Comparison of ENCODE assay signal across 1 cellular context in the genomic region with DNA sequence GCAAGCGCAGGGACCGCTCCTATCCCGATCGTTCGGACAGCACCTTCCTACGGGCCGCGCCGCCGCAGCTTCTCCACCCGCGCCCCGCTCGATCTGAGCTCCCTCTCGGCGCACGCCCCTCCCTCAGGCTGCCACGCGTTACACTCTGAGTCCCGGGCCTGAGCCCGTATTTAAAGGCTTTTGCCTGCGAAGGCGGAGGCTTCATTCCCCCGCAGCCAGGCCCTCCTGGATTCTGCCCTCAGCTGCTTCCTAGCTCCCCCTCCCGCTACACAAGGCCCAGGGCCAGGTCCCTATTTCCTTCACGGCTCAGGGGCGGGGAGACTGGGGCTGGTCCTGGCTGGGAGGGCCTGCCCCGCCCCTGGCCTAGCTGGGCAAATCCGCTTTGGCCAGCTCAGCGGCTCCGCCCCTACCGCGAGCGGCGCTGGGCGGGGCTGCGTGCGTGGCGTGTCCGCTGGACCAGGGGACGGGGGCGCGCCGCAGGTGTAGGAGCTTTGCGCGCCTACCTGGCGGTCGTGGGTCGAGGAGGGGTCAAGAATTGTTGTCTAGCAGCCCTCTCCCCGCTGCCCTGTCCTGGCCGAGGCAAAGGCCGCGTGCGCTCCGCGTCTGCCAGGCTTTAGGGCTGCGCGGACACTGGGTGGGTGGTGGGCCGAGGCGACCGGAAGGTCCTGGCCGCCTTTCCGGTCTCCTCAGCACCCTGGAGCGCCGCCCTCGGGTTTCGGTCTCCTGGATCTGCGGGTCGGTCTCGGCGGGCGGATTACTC.
A peak's percentile ranks its signal among the peaks of the same experiment; 100 is the strongest.
TF ChIP-seq lines count a peak whose summit lies in the region.

A gene (minus strand): TSS at position 144 of the 760 bp plus-strand sequence. CDS start 5,927 bp downstream, outside the sequence.

TF ChIP-seq in HepG2, 621 proteins besides CTCF, POLR2A, EP300 and RAD21 (continued from another document and continues in another):
- TF ChIP-seq ZNF792 (CRISPR knock-in tag; IDR thresholded peaks at IDR 0.05), result peak; percentile 25; the same call in 1 of the 2 replicates
- no peak for TF ChIP-seq PCBP2 (optimal IDR thresholded peaks at IDR 0.05; ENCODE audit: low read depth, low read length, poor library complexity, severe bottlenecking)
- 0 out of 2 replicates have a peak, but pooled peaks have one; percentile 5 for TF ChIP-seq BRCA1 (CRISPR knock-in tag; IDR thresholded peaks at IDR 0.05)
- no peak for TF ChIP-seq NFE2L2 (IDR thresholded peaks at IDR 0.05; ENCODE audit: low read length)
- peak; percentile 62; the same call in 1 of the 2 replicates for TF ChIP-seq RFXAP (CRISPR knock-in tag; IDR thresholded peaks at IDR 0.05; ENCODE audit: borderline replicate concordance)
- TF ChIP-seq YY1 (IDR thresholded peaks at IDR 0.05; ENCODE audit: insufficient read depth, insufficient replicate concordance, low read depth, low read length), result peak; percentile 61
- TF ChIP-seq, protein P1, sequence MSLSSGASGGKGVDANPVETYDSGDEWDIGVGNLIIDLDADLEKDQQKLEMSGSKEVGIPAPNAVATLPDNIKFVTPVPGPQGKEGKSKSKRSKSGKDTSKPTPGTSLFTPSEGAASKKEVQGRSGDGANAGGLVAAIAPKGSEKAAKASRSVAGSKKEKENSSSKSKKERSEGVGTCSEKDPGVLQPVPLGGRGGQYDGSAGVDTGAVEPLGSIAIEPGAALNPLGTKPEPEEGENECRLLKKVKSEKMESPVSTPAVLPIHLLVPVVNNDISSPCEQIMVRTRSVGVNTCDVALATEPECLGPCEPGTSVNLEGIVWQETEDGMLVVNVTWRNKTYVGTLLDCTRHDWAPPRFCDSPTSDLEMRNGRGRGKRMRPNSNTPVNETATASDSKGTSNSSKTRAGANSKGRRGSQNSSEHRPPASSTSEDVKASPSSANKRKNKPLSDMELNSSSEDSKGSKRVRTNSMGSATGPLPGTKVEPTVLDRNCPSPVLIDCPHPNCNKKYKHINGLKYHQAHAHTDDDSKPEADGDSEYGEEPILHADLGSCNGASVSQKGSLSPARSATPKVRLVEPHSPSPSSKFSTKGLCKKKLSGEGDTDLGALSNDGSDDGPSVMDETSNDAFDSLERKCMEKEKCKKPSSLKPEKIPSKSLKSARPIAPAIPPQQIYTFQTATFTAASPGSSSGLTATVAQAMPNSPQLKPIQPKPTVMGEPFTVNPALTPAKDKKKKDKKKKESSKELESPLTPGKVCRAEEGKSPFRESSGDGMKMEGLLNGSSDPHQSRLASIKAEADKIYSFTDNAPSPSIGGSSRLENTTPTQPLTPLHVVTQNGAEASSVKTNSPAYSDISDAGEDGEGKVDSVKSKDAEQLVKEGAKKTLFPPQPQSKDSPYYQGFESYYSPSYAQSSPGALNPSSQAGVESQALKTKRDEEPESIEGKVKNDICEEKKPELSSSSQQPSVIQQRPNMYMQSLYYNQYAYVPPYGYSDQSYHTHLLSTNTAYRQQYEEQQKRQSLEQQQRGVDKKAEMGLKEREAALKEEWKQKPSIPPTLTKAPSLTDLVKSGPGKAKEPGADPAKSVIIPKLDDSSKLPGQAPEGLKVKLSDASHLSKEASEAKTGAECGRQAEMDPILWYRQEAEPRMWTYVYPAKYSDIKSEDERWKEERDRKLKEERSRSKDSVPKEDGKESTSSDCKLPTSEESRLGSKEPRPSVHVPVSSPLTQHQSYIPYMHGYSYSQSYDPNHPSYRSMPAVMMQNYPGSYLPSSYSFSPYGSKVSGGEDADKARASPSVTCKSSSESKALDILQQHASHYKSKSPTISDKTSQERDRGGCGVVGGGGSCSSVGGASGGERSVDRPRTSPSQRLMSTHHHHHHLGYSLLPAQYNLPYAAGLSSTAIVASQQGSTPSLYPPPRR (CRISPR knock-in tag; IDR thresholded peaks at IDR 0.05; ENCODE audit: borderline replicate concordance), result peak; percentile 66; the same call in 1 of the 2 replicates
- TF ChIP-seq, protein P2, sequence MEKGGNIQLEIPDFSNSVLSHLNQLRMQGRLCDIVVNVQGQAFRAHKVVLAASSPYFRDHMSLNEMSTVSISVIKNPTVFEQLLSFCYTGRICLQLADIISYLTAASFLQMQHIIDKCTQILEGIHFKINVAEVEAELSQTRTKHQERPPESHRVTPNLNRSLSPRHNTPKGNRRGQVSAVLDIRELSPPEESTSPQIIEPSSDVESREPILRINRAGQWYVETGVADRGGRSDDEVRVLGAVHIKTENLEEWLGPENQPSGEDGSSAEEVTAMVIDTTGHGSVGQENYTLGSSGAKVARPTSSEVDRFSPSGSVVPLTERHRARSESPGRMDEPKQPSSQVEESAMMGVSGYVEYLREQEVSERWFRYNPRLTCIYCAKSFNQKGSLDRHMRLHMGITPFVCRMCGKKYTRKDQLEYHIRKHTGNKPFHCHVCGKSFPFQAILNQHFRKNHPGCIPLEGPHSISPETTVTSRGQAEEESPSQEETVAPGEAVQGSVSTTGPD (CRISPR knock-in tag; IDR thresholded peaks at IDR 0.05), result no peak
- peak; percentile 83 for TF ChIP-seq ETV5 (CRISPR knock-in tag; IDR thresholded peaks at IDR 0.05; ENCODE audit: borderline replicate concordance)
- TF ChIP-seq, protein P3, sequence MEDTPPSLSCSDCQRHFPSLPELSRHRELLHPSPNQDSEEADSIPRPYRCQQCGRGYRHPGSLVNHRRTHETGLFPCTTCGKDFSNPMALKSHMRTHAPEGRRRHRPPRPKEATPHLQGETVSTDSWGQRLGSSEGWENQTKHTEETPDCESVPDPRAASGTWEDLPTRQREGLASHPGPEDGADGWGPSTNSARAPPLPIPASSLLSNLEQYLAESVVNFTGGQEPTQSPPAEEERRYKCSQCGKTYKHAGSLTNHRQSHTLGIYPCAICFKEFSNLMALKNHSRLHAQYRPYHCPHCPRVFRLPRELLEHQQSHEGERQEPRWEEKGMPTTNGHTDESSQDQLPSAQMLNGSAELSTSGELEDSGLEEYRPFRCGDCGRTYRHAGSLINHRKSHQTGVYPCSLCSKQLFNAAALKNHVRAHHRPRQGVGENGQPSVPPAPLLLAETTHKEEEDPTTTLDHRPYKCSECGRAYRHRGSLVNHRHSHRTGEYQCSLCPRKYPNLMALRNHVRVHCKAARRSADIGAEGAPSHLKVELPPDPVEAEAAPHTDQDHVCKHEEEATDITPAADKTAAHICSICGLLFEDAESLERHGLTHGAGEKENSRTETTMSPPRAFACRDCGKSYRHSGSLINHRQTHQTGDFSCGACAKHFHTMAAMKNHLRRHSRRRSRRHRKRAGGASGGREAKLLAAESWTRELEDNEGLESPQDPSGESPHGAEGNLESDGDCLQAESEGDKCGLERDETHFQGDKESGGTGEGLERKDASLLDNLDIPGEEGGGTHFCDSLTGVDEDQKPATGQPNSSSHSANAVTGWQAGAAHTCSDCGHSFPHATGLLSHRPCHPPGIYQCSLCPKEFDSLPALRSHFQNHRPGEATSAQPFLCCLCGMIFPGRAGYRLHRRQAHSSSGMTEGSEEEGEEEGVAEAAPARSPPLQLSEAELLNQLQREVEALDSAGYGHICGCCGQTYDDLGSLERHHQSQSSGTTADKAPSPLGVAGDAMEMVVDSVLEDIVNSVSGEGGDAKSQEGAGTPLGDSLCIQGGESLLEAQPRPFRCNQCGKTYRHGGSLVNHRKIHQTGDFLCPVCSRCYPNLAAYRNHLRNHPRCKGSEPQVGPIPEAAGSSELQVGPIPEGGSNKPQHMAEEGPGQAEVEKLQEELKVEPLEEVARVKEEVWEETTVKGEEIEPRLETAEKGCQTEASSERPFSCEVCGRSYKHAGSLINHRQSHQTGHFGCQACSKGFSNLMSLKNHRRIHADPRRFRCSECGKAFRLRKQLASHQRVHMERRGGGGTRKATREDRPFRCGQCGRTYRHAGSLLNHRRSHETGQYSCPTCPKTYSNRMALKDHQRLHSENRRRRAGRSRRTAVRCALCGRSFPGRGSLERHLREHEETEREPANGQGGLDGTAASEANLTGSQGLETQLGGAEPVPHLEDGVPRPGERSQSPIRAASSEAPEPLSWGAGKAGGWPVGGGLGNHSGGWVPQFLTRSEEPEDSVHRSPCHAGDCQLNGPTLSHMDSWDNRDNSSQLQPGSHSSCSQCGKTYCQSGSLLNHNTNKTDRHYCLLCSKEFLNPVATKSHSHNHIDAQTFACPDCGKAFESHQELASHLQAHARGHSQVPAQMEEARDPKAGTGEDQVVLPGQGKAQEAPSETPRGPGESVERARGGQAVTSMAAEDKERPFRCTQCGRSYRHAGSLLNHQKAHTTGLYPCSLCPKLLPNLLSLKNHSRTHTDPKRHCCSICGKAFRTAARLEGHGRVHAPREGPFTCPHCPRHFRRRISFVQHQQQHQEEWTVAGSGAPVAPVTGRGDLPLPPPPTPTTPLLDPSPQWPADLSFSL (CRISPR knock-in tag; IDR thresholded peaks at IDR 0.05), result no peak; the same call in 1 of the 2 replicates
- peak; percentile 81 for TF ChIP-seq ZNF567 (CRISPR knock-in tag; IDR thresholded peaks at IDR 0.05; ENCODE audit: borderline replicate concordance)
- peak; percentile 71 for TF ChIP-seq ZNF780A (CRISPR knock-in tag; IDR thresholded peaks at IDR 0.05)
- peak; percentile 91 for TF ChIP-seq ZNF790 (CRISPR knock-in tag; IDR thresholded peaks at IDR 0.05; ENCODE audit: borderline replicate concordance)
- TF ChIP-seq, protein P4, sequence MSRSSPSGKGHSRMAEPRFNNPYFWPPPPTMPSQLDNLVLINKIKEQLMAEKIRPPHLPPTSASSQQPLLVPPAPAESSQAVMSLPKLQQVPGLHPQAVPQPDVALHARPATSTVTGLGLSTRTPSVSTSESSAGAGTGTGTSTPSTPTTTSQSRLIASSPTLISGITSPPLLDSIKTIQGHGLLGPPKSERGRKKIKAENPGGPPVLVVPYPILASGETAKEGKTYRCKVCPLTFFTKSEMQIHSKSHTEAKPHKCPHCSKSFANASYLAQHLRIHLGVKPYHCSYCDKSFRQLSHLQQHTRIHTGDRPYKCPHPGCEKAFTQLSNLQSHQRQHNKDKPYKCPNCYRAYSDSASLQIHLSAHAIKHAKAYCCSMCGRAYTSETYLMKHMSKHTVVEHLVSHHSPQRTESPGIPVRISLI (CRISPR knock-in tag; IDR thresholded peaks at IDR 0.05; ENCODE audit: borderline replicate concordance), result peak; percentile 9; the same call in 1 of the 2 replicates
- no peak for TF ChIP-seq ZKSCAN5 (CRISPR knock-in tag; IDR thresholded peaks at IDR 0.05)
- peak; percentile 100 for TF ChIP-seq SP4 (CRISPR knock-in tag; IDR thresholded peaks at IDR 0.05)
- TF ChIP-seq, protein P5, sequence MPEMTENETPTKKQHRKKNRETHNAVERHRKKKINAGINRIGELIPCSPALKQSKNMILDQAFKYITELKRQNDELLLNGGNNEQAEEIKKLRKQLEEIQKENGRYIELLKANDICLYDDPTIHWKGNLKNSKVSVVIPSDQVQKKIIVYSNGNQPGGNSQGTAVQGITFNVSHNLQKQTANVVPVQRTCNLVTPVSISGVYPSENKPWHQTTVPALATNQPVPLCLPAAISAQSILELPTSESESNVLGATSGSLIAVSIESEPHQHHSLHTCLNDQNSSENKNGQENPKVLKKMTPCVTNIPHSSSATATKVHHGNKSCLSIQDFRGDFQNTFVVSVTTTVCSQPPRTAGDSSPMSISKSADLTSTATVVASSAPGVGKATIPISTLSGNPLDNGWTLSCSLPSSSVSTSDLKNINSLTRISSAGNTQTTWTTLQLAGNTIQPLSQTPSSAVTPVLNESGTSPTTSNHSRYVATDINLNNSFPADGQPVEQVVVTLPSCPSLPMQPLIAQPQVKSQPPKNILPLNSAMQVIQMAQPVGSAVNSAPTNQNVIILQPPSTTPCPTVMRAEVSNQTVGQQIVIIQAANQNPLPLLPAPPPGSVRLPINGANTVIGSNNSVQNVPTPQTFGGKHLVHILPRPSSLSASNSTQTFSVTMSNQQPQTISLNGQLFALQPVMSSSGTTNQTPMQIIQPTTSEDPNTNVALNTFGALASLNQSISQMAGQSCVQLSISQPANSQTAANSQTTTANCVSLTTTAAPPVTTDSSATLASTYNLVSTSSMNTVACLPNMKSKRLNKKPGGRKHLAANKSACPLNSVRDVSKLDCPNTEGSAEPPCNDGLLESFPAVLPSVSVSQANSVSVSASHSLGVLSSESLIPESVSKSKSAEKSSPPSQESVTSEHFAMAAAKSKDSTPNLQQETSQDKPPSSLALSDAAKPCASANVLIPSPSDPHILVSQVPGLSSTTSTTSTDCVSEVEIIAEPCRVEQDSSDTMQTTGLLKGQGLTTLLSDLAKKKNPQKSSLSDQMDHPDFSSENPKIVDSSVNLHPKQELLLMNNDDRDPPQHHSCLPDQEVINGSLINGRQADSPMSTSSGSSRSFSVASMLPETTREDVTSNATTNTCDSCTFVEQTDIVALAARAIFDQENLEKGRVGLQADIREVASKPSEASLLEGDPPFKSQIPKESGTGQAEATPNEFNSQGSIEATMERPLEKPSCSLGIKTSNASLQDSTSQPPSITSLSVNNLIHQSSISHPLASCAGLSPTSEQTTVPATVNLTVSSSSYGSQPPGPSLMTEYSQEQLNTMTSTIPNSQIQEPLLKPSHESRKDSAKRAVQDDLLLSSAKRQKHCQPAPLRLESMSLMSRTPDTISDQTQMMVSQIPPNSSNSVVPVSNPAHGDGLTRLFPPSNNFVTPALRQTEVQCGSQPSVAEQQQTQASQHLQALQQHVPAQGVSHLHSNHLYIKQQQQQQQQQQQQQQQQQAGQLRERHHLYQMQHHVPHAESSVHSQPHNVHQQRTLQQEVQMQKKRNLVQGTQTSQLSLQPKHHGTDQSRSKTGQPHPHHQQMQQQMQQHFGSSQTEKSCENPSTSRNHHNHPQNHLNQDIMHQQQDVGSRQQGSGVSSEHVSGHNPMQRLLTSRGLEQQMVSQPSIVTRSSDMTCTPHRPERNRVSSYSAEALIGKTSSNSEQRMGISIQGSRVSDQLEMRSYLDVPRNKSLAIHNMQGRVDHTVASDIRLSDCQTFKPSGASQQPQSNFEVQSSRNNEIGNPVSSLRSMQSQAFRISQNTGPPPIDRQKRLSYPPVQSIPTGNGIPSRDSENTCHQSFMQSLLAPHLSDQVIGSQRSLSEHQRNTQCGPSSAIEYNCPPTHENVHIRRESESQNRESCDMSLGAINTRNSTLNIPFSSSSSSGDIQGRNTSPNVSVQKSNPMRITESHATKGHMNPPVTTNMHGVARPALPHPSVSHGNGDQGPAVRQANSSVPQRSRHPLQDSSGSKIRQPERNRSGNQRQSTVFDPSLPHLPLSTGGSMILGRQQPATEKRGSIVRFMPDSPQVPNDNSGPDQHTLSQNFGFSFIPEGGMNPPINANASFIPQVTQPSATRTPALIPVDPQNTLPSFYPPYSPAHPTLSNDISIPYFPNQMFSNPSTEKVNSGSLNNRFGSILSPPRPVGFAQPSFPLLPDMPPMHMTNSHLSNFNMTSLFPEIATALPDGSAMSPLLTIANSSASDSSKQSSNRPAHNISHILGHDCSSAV (CRISPR knock-in tag; IDR thresholded peaks at IDR 0.05; ENCODE audit: borderline replicate concordance), result peak; percentile 73; the same call in 1 of the 2 replicates
- TF ChIP-seq ZNF850 (CRISPR knock-in tag; conservative IDR thresholded peaks at IDR 0.05), result peak; percentile 93; the same call in 1 of the 2 replicates
- TF ChIP-seq, protein P6, sequence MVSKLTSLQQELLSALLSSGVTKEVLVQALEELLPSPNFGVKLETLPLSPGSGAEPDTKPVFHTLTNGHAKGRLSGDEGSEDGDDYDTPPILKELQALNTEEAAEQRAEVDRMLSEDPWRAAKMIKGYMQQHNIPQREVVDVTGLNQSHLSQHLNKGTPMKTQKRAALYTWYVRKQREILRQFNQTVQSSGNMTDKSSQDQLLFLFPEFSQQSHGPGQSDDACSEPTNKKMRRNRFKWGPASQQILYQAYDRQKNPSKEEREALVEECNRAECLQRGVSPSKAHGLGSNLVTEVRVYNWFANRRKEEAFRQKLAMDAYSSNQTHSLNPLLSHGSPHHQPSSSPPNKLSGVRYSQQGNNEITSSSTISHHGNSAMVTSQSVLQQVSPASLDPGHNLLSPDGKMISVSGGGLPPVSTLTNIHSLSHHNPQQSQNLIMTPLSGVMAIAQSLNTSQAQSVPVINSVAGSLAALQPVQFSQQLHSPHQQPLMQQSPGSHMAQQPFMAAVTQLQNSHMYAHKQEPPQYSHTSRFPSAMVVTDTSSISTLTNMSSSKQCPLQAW (CRISPR knock-in tag; IDR thresholded peaks at IDR 0.05), result peak; percentile 92
- no peak for TF ChIP-seq MBD4 (IDR thresholded peaks at IDR 0.05; ENCODE audit: borderline replicate concordance, low read length)
